ENCODE assay signal across 2 cellular contexts in genomic region chr7:27106906-27107250, GRCh38.
TF ChIP-seq lines count a peak whose summit lies in the region.

No MANE protein-coding gene starts in this region.

TF ChIP-seq in SK-N-SH, 30 proteins besides CTCF, POLR2A, EP300 and RAD21 (continued from another document):
- TF ChIP-seq PBX3 (IDR thresholded peaks at IDR 0.05) (no peak), POLR2AphosphoS5 (IDR thresholded peaks at IDR 0.05; ENCODE audit: low read depth, low read length) (no peak), FOSL2 (IDR thresholded peaks at IDR 0.05; ENCODE audit: borderline replicate concordance, low read depth) (no peak)

TF ChIP-seq in SK-N-SH treated with all-trans-retinoic acid at 6 μM for 48 hours, 23 proteins besides CTCF, POLR2A, EP300 and RAD21 (continued from another document):
- TF ChIP-seq PATZ1 (CRISPR knock-in tag; IDR thresholded peaks at IDR 0.05; ENCODE audit: borderline replicate concordance): no peak
TF ChIP-seq in SK-N-SH treated with all-trans-retinoic acid at 6 μM for 48 hours: peak in this region for 0.
